In genomic region chr4:2417765-2418651, GRCh38 we compare ENCODE assay signal across 8 cellular contexts. TPM values are rescaled to one million over a fixed set of nuclear protein-coding genes. Genes with fewer than 3 reads are reported as not detected.
DNase-seq lines count a peak whose midpoint lies in the region; ATAC-seq, FAIRE-seq and TF ChIP-seq lines count a peak whose summit lies in the region.

TSS of gene ZFYVE28 (minus strand) at chr4:2418645. CDS start at chr4:2418323, 322 bp downstream.

- no peak for DNase-seq in activated T-cell treated with anti-CD3 and anti-CD28 coated beads, Interleukin-2, amount 50 U/mL, for 24 hours
- DNase-seq in activated T-cell treated with anti-CD3 and anti-CD28 coated beads for 4 hours (no peak), adipocyte (ENCODE audit: low read depth) (no peak), keratinocyte (ENCODE audit: low read depth, low spot score) (no peak), DMS79 (lab: John Stamatoyannopoulos, UW) (no peak)
- no peak for DNase-seq in Jurkat, Clone E6-1 (ENCODE audit: low read depth, low spot score)
- no peak for DNase-seq in stimulated activated naive B cell treated with anti-CD40 and anti-IgM and Interleukin-4, amounts not matched to agents 10 μg/mL and 1 μg/mL and 100 μg/mL, for 72 hours

- no peaks in the 10 kb centered on the region for H3K79me2 ChIP-seq in keratinocyte (ENCODE audit: control insufficient read depth, insufficient read depth, low read length)

- H3K9me3 ChIP-seq in adipocyte (ENCODE audit: control insufficient read depth, low read length) (no peaks in the 10 kb centered on the region), keratinocyte (ENCODE audit: control insufficient read depth, low read depth, low read length) (no peaks in the 10 kb centered on the region)

- FAIRE-seq in keratinocyte (lab: Jason Lieb, UNC), result no peak

- H3K4me3 Mint-ChIP-seq in activated T-cell treated with anti-CD3 and anti-CD28 coated beads, Interleukin-2, amount 50 U/mL, for 24 hours, result peak within 1 kb of the TSS; percentile 83
- H3K4me3 Mint-ChIP-seq in stimulated activated naive B cell treated with anti-CD40 and anti-IgM and Interleukin-4, amounts not matched to agents 10 μg/mL and 1 μg/mL and 100 μg/mL, for 72 hours, result peak within 1 kb of the TSS; percentile 89 to 95

- H4K20me1 ChIP-seq in keratinocyte (ENCODE audit: control insufficient read depth, extremely low read depth, insufficient read depth, low read length), result no peaks in the 10 kb centered on the region

- H3K4me1 ChIP-seq in adipocyte (ENCODE audit: control insufficient read depth, insufficient read depth, low read length), result peaks cover 17% of the 10 kb centered on the region
- peaks cover 20% of the 10 kb centered on the region for H3K4me1 ChIP-seq in keratinocyte (ENCODE audit: control insufficient read depth, extremely low read depth, insufficient read depth, low read length)

- TF ChIP-seq CTCF in keratinocyte (optimal IDR thresholded peaks at IDR 0.05 in 1 of 3, IDR thresholded peaks at IDR 0.05 in 1 of 3, conservative IDR thresholded peaks at IDR 0.05 in 1 of 3; ENCODE audit: extremely low read depth in 1 of 3, insufficient read depth in 2 of 3, low read length in 3 of 3), result no peak

- no peaks in the 10 kb centered on the region for H3K36me3 ChIP-seq in adipocyte (ENCODE audit: control insufficient read depth, insufficient read depth, low read length, severe bottlenecking)
- H3K36me3 ChIP-seq in keratinocyte (ENCODE audit: control insufficient read depth in 2 of 2, extremely low read depth in 1 of 2, insufficient read depth in 2 of 2, low read length in 2 of 2), result no peaks in the 10 kb centered on the region

- H3K27ac ChIP-seq in keratinocyte (ENCODE audit: control insufficient read depth, insufficient read depth, low read length), result no peak within 1 kb of the TSS

- H3K36me3 Mint-ChIP-seq in activated T-cell treated with anti-CD3 and anti-CD28 coated beads, Interleukin-2, amount 50 U/mL, for 24 hours (ENCODE audit: low read depth), result no peaks in the 10 kb centered on the region
- H3K36me3 Mint-ChIP-seq in stimulated activated naive B cell treated with anti-CD40 and anti-IgM and Interleukin-4, amounts not matched to agents 10 μg/mL and 1 μg/mL and 100 μg/mL, for 72 hours, result no peaks in the 10 kb centered on the region

- peak within 1 kb of the TSS; percentile 75 for H3K27ac Mint-ChIP-seq in activated T-cell treated with anti-CD3 and anti-CD28 coated beads, Interleukin-2, amount 50 U/mL, for 24 hours
- H3K27ac Mint-ChIP-seq in stimulated activated naive B cell treated with anti-CD40 and anti-IgM and Interleukin-4, amounts not matched to agents 10 μg/mL and 1 μg/mL and 100 μg/mL, for 72 hours, result peak within 1 kb of the TSS; percentile 95

- peak within 1 kb of the TSS; percentile 50 for H3K4me3 ChIP-seq in Jurkat, Clone E6-1 (ENCODE audit: low read length)
- H3K4me3 ChIP-seq in adipocyte (ENCODE audit: low read length) (peak within 1 kb of the TSS; percentile 85), keratinocyte (ENCODE audit: control insufficient read depth in 2 of 3, extremely low read depth in 1 of 3, insufficient read depth in 2 of 3, low read depth in 1 of 3, low read length in 3 of 3) (peak within 1 kb of the TSS; percentile 44 to 69 (median 68))

- H3K9me3 Mint-ChIP-seq in activated T-cell treated with anti-CD3 and anti-CD28 coated beads, Interleukin-2, amount 50 U/mL, for 24 hours, result no peaks in the 10 kb centered on the region
- H3K9me3 Mint-ChIP-seq in stimulated activated naive B cell treated with anti-CD40 and anti-IgM and Interleukin-4, amounts not matched to agents 10 μg/mL and 1 μg/mL and 100 μg/mL, for 72 hours, result no peaks in the 10 kb centered on the region

- dilution Hi-C loops in keratinocyte (cut with MboI; ENCODE audit: extremely low pct_ligation_motif_present, low sequenced_read_pairs), result no loop called here

- peaks cover 51% of the 10 kb centered on the region for H3K4me1 Mint-ChIP-seq in activated T-cell treated with anti-CD3 and anti-CD28 coated beads, Interleukin-2, amount 50 U/mL, for 24 hours (ENCODE audit: low read depth)
- peaks cover 28 to 51% of the 10 kb centered on the region in 2 donors for H3K4me1 Mint-ChIP-seq in stimulated activated naive B cell treated with anti-CD40 and anti-IgM and Interleukin-4, amounts not matched to agents 10 μg/mL and 1 μg/mL and 100 μg/mL, for 72 hours

- H3K27me3 ChIP-seq in adipocyte (replicated peaks; ENCODE audit: control insufficient read depth, insufficient read depth, low read length) (peaks cover 40% of the 10 kb centered on the region), keratinocyte (ENCODE audit: control insufficient read depth, extremely low read depth, insufficient read depth, low read length) (peaks cover 59% of the 10 kb centered on the region)

- peak within 1 kb of the TSS; percentile 91 for H3K4me2 ChIP-seq in keratinocyte (ENCODE audit: control insufficient read depth, extremely low read depth, insufficient read depth, low read depth, low read length)

- peak in 1 of 2 donors; percentile 18 for ATAC-seq in stimulated activated naive B cell treated with anti-CD40 and anti-IgM and Interleukin-4, amounts not matched to agents 10 μg/mL and 1 μg/mL and 100 μg/mL, for 72 hours (replicated peaks)
- ATAC-seq in HG03442 (IDR thresholded peaks at IDR 0.05; ENCODE audit: unreplicated experiment), result no peak

- H2AFZ ChIP-seq in keratinocyte (ENCODE audit: control insufficient read depth, low read length), result peak within 1 kb of the TSS; percentile 33

- no peaks in the 10 kb centered on the region for H3K9me1 ChIP-seq in keratinocyte (ENCODE audit: control insufficient read depth, extremely low read depth, insufficient read depth, low read length)

- H3K9ac ChIP-seq in adipocyte (ENCODE audit: low read length) (peak within 1 kb of the TSS; percentile 39), keratinocyte (ENCODE audit: control insufficient read depth, extremely low read depth, insufficient read depth, low read length) (peak within 1 kb of the TSS; percentile 50)

- peaks cover 49% of the 10 kb centered on the region for H3K27me3 Mint-ChIP-seq in activated T-cell treated with anti-CD3 and anti-CD28 coated beads, Interleukin-2, amount 50 U/mL, for 24 hours
- peaks cover 57 to 60% of the 10 kb centered on the region in 2 donors for H3K27me3 Mint-ChIP-seq in stimulated activated naive B cell treated with anti-CD40 and anti-IgM and Interleukin-4, amounts not matched to agents 10 μg/mL and 1 μg/mL and 100 μg/mL, for 72 hours

RNA-seq across cellular contexts. Expression of gene ZFYVE28, which starts in this region (rescaled TPM):
- 3.6 TPM for polyA plus RNA-seq in Jurkat, Clone E6-1 (2012; ENCODE audit: insufficient read depth, insufficient read length)
- 0.16 to 0.72 TPM (median 0.33 TPM) in 3 replicates for polyA plus RNA-seq in keratinocyte
- 0.59 TPM for polyA plus RNA-seq in keratinocyte (2011; ENCODE audit: low read depth)
- 0.67 and 0.88 TPM in 2 replicates for polyA plus RNA-seq in keratinocyte (2011; cell fraction: cytosol; rRNA removed)
- polyA plus RNA-seq in keratinocyte (2011; cell fraction: nucleus; rRNA removed), result 1.3 and 2.1 TPM in 2 replicates
- 0.38 and 0.79 TPM in 2 replicates for polyA plus RNA-seq in keratinocyte (2012; ENCODE audit: low replicate concordance)
- 0.42 to 0.75 TPM (median 0.63 TPM) in 3 replicates for polyA minus RNA-seq in keratinocyte
- polyA minus RNA-seq in keratinocyte (2011; cell fraction: cytosol; rRNA and poly(A)+ RNA removed), result 0.58 TPM
- polyA minus RNA-seq in keratinocyte (2011; cell fraction: nucleus; rRNA and poly(A)+ RNA removed), result 0.95 and 1.3 TPM in 2 replicates
